In the genomic region with DNA sequence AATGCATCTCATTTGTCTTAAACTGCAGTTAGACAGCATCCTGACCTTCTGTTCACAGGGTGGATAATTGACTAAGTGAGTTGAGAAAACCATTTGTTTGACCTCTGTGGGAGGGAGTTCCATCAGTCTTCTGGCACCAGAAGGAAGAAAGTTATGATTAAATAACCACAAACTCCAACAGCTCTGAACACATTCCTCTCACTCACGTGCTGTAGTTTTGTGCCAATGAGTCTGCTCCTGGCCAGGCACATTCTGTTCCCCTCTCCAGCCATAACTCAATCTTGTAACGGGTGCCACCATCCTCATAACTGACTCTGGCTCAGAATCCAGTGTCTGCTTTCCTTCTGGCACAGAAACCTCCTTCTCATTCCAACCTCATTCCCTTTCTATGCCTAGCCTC, we compare ENCODE assay signal across 13 cellular contexts.
DNase-seq lines count a peak whose midpoint lies in the region; ATAC-seq and TF ChIP-seq lines count a peak whose summit lies in the region.
"Had no signal": no experiment of that assay in that cellular context is flagged by ENCODE, and none has a peak within 500 bp of the region (broad histone marks: within the 10 kb centered on the region; RNA-seq: fewer than 3 reads in every experiment).

No MANE protein-coding gene starts in this region.

- peaks cover 0 to 3% (median 0%) of the 10 kb centered on the region in 3 donors for H3K9me3 ChIP-seq in adrenal gland (replicated peaks in 1 of 3)
- no peaks in the 10 kb centered on the region for H3K9me3 ChIP-seq in endodermal cell (ENCODE audit: control insufficient read depth, low read length)
- H3K9me3 ChIP-seq: Caco-2 had no signal

- no peak overlapping the region for H3K9ac ChIP-seq in endodermal cell (ENCODE audit: extremely low read depth, low read length, poor library complexity, severe bottlenecking)

- no peaks in the 10 kb centered on the region for H3K4me1 Mint-ChIP-seq in T-helper 2 cell treated with Interferon-gamma antibody and Interleukin-4, amounts not matched to agents 5 μg/mL and 100 μg/mL, for 36 hours (ENCODE audit: low read depth)
- peaks cover 2% of the 10 kb centered on the region for H3K4me1 Mint-ChIP-seq in endodermal cell
- H3K4me1 Mint-ChIP-seq: activated CD4-positive, alpha-beta T cell treated with anti-CD3 and anti-CD28 coated beads for 36 hours had no signal

- intact Hi-C loops in adrenal gland (cut with DNase I) (no loop called here), left cardiac atrium (cut with DNase I) (no loop called here), sciatic nerve (cut with DNase I) (no loop called here)

- H3K36me3 ChIP-seq in adrenal gland (replicated peaks in 1 of 2) (no peaks in the 10 kb centered on the region), endodermal cell (ENCODE audit: control insufficient read depth, insufficient read depth, low read length) (no peaks in the 10 kb centered on the region)

- peaks cover 17% of the 10 kb centered on the region for H3K9me3 Mint-ChIP-seq in T-helper 2 cell treated with Interferon-gamma antibody and Interleukin-4, amounts not matched to agents 5 μg/mL and 100 μg/mL, for 36 hours
- no peaks in the 10 kb centered on the region for H3K9me3 Mint-ChIP-seq in endodermal cell

- peak; percentile 80 for DNase-seq in EH (ENCODE audit: low read depth)
- peak in 6 of 7 donors; percentile 10 to 65 (median 22) for DNase-seq in adrenal gland
- peak; percentile 24 for DNase-seq in left cardiac atrium
- no peak for DNase-seq in sciatic nerve (ENCODE audit: low spot score)
- DNase-seq in OCI-M1 (lab: John Stamatoyannopoulos, UW) = no peak
- no peak for DNase-seq in T-helper 2 cell treated with Interferon-gamma antibody and Interleukin-4, amounts not matched to agents 5 μg/mL and 100 μg/mL, for 36 hours (ENCODE audit: low spot score)
- DNase-seq in DMS153 (lab: John Stamatoyannopoulos, UW) = no peak
- DNase-seq in endodermal cell = no peak
- DNase-seq: activated CD4-positive, alpha-beta T cell treated with anti-CD3 and anti-CD28 coated beads for 36 hours; activated naive CD4-positive, alpha-beta T cell treated with Interleukin-2 at 50 U/mL for 16 hours; Caco-2; KBM-7; kidney had no signal

- H3K27me3 ChIP-seq in adrenal gland (no peaks in the 10 kb centered on the region), endodermal cell (ENCODE audit: control insufficient read depth, insufficient read depth, low read length, poor library complexity, severe bottlenecking) (no peaks in the 10 kb centered on the region)

- no peak overlapping the region for H3K27ac ChIP-seq in adrenal gland
- H3K27ac ChIP-seq in endodermal cell (ENCODE audit: low read depth, low read length) = no peak overlapping the region

- no peaks in the 10 kb centered on the region for H3K27me3 Mint-ChIP-seq in T-helper 2 cell treated with Interferon-gamma antibody and Interleukin-4, amounts not matched to agents 5 μg/mL and 100 μg/mL, for 36 hours (ENCODE audit: low read depth)
- H3K27me3 Mint-ChIP-seq in endodermal cell (ENCODE audit: insufficient read depth) = peaks cover 2% of the 10 kb centered on the region
- H3K27me3 Mint-ChIP-seq: activated CD4-positive, alpha-beta T cell treated with anti-CD3 and anti-CD28 coated beads for 36 hours had no signal

- H3K27ac Mint-ChIP-seq in T-helper 2 cell treated with Interferon-gamma antibody and Interleukin-4, amounts not matched to agents 5 μg/mL and 100 μg/mL, for 36 hours = no peak overlapping the region
- H3K27ac Mint-ChIP-seq in endodermal cell = no peak overlapping the region
- H3K27ac Mint-ChIP-seq: activated CD4-positive, alpha-beta T cell treated with anti-CD3 and anti-CD28 coated beads for 36 hours had no signal

- ATAC-seq in left cardiac atrium = peak; percentile 97 to 98
- ATAC-seq in sciatic nerve = peak; percentile 98
- ATAC-seq: activated CD4-positive, alpha-beta T cell treated with anti-CD3 and anti-CD28 coated beads for 36 hours had no signal

- WGBS in adrenal gland, 4 donors = 27 to 34% (median 32%) methylated on average over 2 of the region's 2 CpGs
- WGBS in endodermal cell (ENCODE audit: insufficient coverage in 1 of 2, insufficient read length in 1 of 2), 2 experiments = 86 to 92% methylated on average over 2 of the region's 2 CpGs

- no peak for TF ChIP-seq POLR2A in adrenal gland (IDR thresholded peaks at IDR 0.05)

- no peak overlapping the region for H3K4me3 ChIP-seq in adrenal gland
- H3K4me3 ChIP-seq in endodermal cell (ENCODE audit: low read length) = no peak overlapping the region

- H3K4me3 Mint-ChIP-seq in T-helper 2 cell treated with Interferon-gamma antibody and Interleukin-4, amounts not matched to agents 5 μg/mL and 100 μg/mL, for 36 hours = no peak overlapping the region
- no peak overlapping the region for H3K4me3 Mint-ChIP-seq in endodermal cell
- H3K4me3 Mint-ChIP-seq: activated CD4-positive, alpha-beta T cell treated with anti-CD3 and anti-CD28 coated beads for 36 hours had no signal

- TF ChIP-seq CTCF in adrenal gland (IDR thresholded peaks at IDR 0.05) (no peak), endodermal cell (conservative IDR thresholded peaks at IDR 0.05) (no peak)

- H3K36me3 Mint-ChIP-seq in T-helper 2 cell treated with Interferon-gamma antibody and Interleukin-4, amounts not matched to agents 5 μg/mL and 100 μg/mL, for 36 hours (ENCODE audit: low read depth) = no peaks in the 10 kb centered on the region
- no peaks in the 10 kb centered on the region for H3K36me3 Mint-ChIP-seq in endodermal cell (ENCODE audit: low read depth)

- H3K4me1 ChIP-seq in adrenal gland (replicated peaks in 1 of 2) (no peaks in the 10 kb centered on the region), endodermal cell (ENCODE audit: control insufficient read depth, insufficient read depth, low read length) (no peaks in the 10 kb centered on the region)
- H3K4me1 ChIP-seq: Caco-2 had no signal

Comparison
In these comparisons a context has a peak if more than half of its experiments do, and no peak if none do; other contexts are left out.
1. DNase-seq: peak in EH (single experiment), adrenal gland (6 of 7) and left cardiac atrium (single experiment); none in sciatic nerve (single experiment), OCI-M1 (single experiment), T-helper 2 cell treated with Interferon-gamma antibody and Interleukin-4, amounts not matched to agents 5 μg/mL and 100 μg/mL, for 36 hours (single experiment), DMS153 (single experiment) and endodermal cell (single experiment).